In genomic region chr12:100061814-100062213, GRCh38 we compare ENCODE assay signal across 23 cellular contexts.
"Had no signal": no experiment of that assay in that cellular context is flagged by ENCODE, and none has a peak within 500 bp of the region (broad histone marks: within the 10 kb centered on the region; RNA-seq: fewer than 3 reads in every experiment).

No MANE protein-coding gene starts in this region.

- ATAC-seq: activated T-cell treated with anti-CD3 and anti-CD28 coated beads, Interleukin-2, amount 50 U/mL, for 4 hours; WTC11 had no signal

- H3K27ac Mint-ChIP-seq: activated CD4-positive, alpha-beta memory T cell treated with anti-CD3 and anti-CD28 coated beads for 36 hours; activated CD4-positive, alpha-beta T cell treated with anti-CD3 and anti-CD28 coated beads, Interleukin-2, amount 10 ng/mL, durations not matched to agents 7 days and 5 days; activated naive CD4-positive, alpha-beta T cell treated with anti-CD3 and anti-CD28 coated beads for 36 hours; activated naive CD8-positive, alpha-beta T cell; T-helper 1 cell treated with Interleukin-12 subunit alpha and Interleukin-12 subunit beta and Interleukin-4 antibody, amounts not matched to agents 30 μg/mL and 1 μg/mL, for 36 hours; WTC11 had no signal

- H3K4me1 Mint-ChIP-seq: activated CD4-positive, alpha-beta T cell treated with anti-CD3 and anti-CD28 coated beads, Interleukin-2, amount 10 ng/mL, durations not matched to agents 7 days and 5 days; WTC11 had no signal

- H3K27me3 ChIP-seq: Peyer's patch, SJCRH30 had no signal

- H3K4me3 Mint-ChIP-seq: activated CD4-positive, alpha-beta memory T cell treated with anti-CD3 and anti-CD28 coated beads for 36 hours; activated CD4-positive, alpha-beta T cell treated with anti-CD3 and anti-CD28 coated beads, Interleukin-2, amount 10 ng/mL, durations not matched to agents 7 days and 5 days; activated naive CD4-positive, alpha-beta T cell treated with anti-CD3 and anti-CD28 coated beads for 36 hours; activated naive CD8-positive, alpha-beta T cell; activated T-cell treated with anti-CD3 and anti-CD28 coated beads, Interleukin-2, amount 50 U/mL, for 4 hours; T-helper 1 cell treated with Interleukin-12 subunit alpha and Interleukin-12 subunit beta and Interleukin-4 antibody, amounts not matched to agents 30 μg/mL and 1 μg/mL, for 36 hours; WTC11 had no signal

- DNase-seq: activated CD4-positive, alpha-beta memory T cell treated with anti-CD3 and anti-CD28 coated beads for 36 hours; activated CD4-positive, alpha-beta T cell treated with anti-CD3 and anti-CD28 coated beads, Interleukin-2, amount 10 ng/mL, durations not matched to agents 7 days and 5 days; activated CD4-positive, CD25-positive, alpha-beta regulatory T cell treated with anti-CD3 and anti-CD28 coated beads, Interleukin-2, amount 50 U/mL, for 72 hours; activated CD8-positive, alpha-beta memory T cell treated with anti-CD3 and anti-CD28 coated beads for 24 hours; activated effector memory CD4-positive, alpha-beta T cell treated with anti-CD3 and anti-CD28 coated beads, Interleukin-2, amount 50 U/mL, for 16 hours; activated naive CD4-positive, alpha-beta T cell treated with anti-CD3 and anti-CD28 coated beads for 36 hours; activated T-cell treated with anti-CD3 and anti-CD28 coated beads, Interleukin-2, amount 50 U/mL, for 4 hours; cerebellar nuclear complex; KG1; NCI-H1048; NCI-H146; NCI-H187 treated with DMSO at 0.1 percent for 48 hours; NCI-H2107; NCI-H2171 treated with DMSO at 0.1 percent for 48 hours; NCI-H226; NCI-H526 treated with DMSO at 0.1 percent for 48 hours; Peyer's patch; Right ventricle myocardium superior had no signal

- H3K4me3 ChIP-seq: Peyer's patch, SJCRH30 had no signal

- H3K27ac ChIP-seq: Peyer's patch, RWPE1, SJCRH30 had no signal

- H3K27me3 Mint-ChIP-seq: activated CD4-positive, alpha-beta memory T cell treated with anti-CD3 and anti-CD28 coated beads for 36 hours; activated CD4-positive, alpha-beta T cell treated with anti-CD3 and anti-CD28 coated beads, Interleukin-2, amount 10 ng/mL, durations not matched to agents 7 days and 5 days; activated naive CD8-positive, alpha-beta T cell had no signal

- H3K4me1 ChIP-seq: Peyer's patch, SJCRH30 had no signal
